Comparison of ENCODE assay signal across 8 cellular contexts in the genomic region with DNA sequence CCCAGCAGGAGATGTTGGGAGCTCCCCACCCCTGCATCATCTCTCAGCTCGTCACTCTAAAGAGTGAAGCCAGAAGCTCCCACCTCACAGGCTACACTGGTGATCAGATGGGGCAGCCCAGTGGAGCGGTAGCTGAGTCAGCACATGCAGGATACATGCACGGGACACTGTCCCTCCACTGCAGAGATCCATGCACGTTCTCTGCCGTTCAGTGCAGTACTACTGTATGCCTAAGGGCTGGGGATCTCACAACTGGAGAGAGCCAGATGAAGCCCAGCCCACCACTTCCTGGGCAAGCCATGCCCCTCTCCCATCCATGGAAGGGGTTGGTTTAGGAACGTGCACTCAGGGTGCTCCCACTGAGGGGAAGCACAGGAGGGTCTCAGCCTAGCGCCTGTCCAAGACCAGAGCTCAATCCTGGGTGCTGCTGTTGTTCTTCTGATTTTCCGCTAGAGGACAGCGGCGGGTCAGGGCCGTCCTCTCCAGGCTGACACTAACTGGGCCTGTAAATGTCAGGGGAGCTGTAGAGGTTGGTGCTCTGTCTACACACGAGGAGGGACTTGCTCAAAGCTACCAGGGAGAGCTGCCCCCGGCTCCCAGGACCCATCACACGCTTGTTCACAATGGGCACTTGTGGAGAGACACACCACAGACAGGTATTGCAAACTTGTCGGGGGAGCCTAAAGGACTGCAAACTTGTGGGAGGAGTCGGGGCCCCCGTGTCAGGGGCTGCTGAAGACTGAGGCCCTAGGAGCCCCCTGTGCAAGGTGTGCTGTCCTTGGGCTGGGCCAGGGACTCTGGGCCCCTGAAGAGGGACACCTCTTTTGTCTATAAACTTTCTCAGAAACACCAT. TPM values are rescaled to one million over a fixed set of nuclear protein-coding genes. Genes with fewer than 3 reads are reported as not detected.
DNase-seq lines count a peak whose midpoint lies in the region; ATAC-seq, FAIRE-seq and TF ChIP-seq lines count a peak whose summit lies in the region.

No MANE protein-coding gene starts in this region.

- H3K27ac Mint-ChIP-seq in astrocyte (ENCODE audit: unreplicated experiment), result no peak overlapping the region
- H3K27ac Mint-ChIP-seq in stimulated activated naive B cell treated with anti-CD40 and anti-IgM and Interleukin-4, amounts not matched to agents 10 μg/mL and 1 μg/mL and 100 μg/mL, for 72 hours, result peak overlapping the region; percentile 16

- FAIRE-seq in astrocyte (lab: Jason Lieb, UNC), result no peak

- no peaks in the 10 kb centered on the region for H3K36me3 Mint-ChIP-seq in astrocyte (ENCODE audit: low read depth, unreplicated experiment)
- no peaks in the 10 kb centered on the region for H3K36me3 Mint-ChIP-seq in stimulated activated naive B cell treated with anti-CD40 and anti-IgM and Interleukin-4, amounts not matched to agents 10 μg/mL and 1 μg/mL and 100 μg/mL, for 72 hours

- peak overlapping the region; percentile 44; the same call in 1 of the 2 replicates for H3K4me2 ChIP-seq in OCI-LY3 (ENCODE audit: low read length)
- no peak overlapping the region for H3K4me2 ChIP-seq in astrocyte (ENCODE audit: low read length)

- H3K4me3 Mint-ChIP-seq in astrocyte (ENCODE audit: unreplicated experiment), result no peak overlapping the region
- H3K4me3 Mint-ChIP-seq in stimulated activated naive B cell treated with anti-CD40 and anti-IgM and Interleukin-4, amounts not matched to agents 10 μg/mL and 1 μg/mL and 100 μg/mL, for 72 hours, result no peak overlapping the region

- TF ChIP-seq CTCF in OCI-LY3 (IDR thresholded peaks at IDR 0.05; ENCODE audit: low read depth, low read length) (peak; percentile 86), astrocyte (IDR thresholded peaks at IDR 0.05; ENCODE audit: insufficient read depth, low read depth, low read length) (peak; percentile 72)

- H2AFZ ChIP-seq in OCI-LY3 (ENCODE audit: low read depth, low read length) (peak overlapping the region; percentile 70; the same call in 1 of the 2 replicates), astrocyte (ENCODE audit: low read depth, low read length) (peak overlapping the region; percentile 30)

- H3K27ac ChIP-seq in OCI-LY3 (ENCODE audit: low read length) (no peak overlapping the region), astrocyte (ENCODE audit: low read depth, low read length) (no peak overlapping the region)

- no peaks in the 10 kb centered on the region for H3K9me3 ChIP-seq in OCI-LY3 (ENCODE audit: insufficient read depth, low read length)
- H3K9me3 ChIP-seq in astrocyte (ENCODE audit: insufficient read depth, low read depth, low read length), result no peaks in the 10 kb centered on the region

- DNase-seq in DMS53 treated with DMSO at 0.1 percent for 48 hours (lab: John Stamatoyannopoulos, UW; ENCODE audit: unreplicated experiment) (peak; percentile 68), astrocyte (ENCODE audit: low read depth) (peak; percentile 31), iPS DF 19.7 (ENCODE audit: low read depth, low spot score) (peak; percentile 25), occipital lobe (lab: John Stamatoyannopoulos, UW) (no peak)
- DNase-seq in stimulated activated naive B cell treated with anti-CD40 and anti-IgM and Interleukin-4, amounts not matched to agents 10 μg/mL and 1 μg/mL and 100 μg/mL, for 72 hours, result peak; percentile 52

- H3K79me2 ChIP-seq in OCI-LY3 (ENCODE audit: low read length), result no peaks in the 10 kb centered on the region
- no peaks in the 10 kb centered on the region for H3K79me2 ChIP-seq in astrocyte (ENCODE audit: insufficient read depth, low read length)

- peaks cover 47% of the 10 kb centered on the region for H3K27me3 Mint-ChIP-seq in astrocyte (ENCODE audit: low read depth, unreplicated experiment)
- no peaks in the 10 kb centered on the region for H3K27me3 Mint-ChIP-seq in stimulated activated naive B cell treated with anti-CD40 and anti-IgM and Interleukin-4, amounts not matched to agents 10 μg/mL and 1 μg/mL and 100 μg/mL, for 72 hours

- no peak overlapping the region for H3K9ac ChIP-seq in OCI-LY3 (ENCODE audit: low read length)
- H3K9ac ChIP-seq in astrocyte (ENCODE audit: low read length), result no peak overlapping the region

- peaks cover 16% of the 10 kb centered on the region for H3K4me1 ChIP-seq in OCI-LY3 (ENCODE audit: low read length)
- H3K4me1 ChIP-seq in astrocyte (ENCODE audit: insufficient read depth, low read length), result no peaks in the 10 kb centered on the region

- H4K20me1 ChIP-seq in OCI-LY3 (ENCODE audit: insufficient read depth, low read length) (no peaks in the 10 kb centered on the region), astrocyte (ENCODE audit: insufficient read depth, low read length) (no peaks in the 10 kb centered on the region)

- peak; percentile 62 for ATAC-seq in GM19351 (IDR thresholded peaks at IDR 0.05; ENCODE audit: unreplicated experiment)
- peak; percentile 69 for ATAC-seq in HG03432 (IDR thresholded peaks at IDR 0.05; ENCODE audit: unreplicated experiment)
- peak; percentile 70 to 77 for ATAC-seq in stimulated activated naive B cell treated with anti-CD40 and anti-IgM and Interleukin-4, amounts not matched to agents 10 μg/mL and 1 μg/mL and 100 μg/mL, for 72 hours (replicated peaks)

- H3K27me3 ChIP-seq in OCI-LY3 (ENCODE audit: low read depth, low read length), result peaks cover 15% of the 10 kb centered on the region
- peaks cover 9% of the 10 kb centered on the region for H3K27me3 ChIP-seq in astrocyte (ENCODE audit: insufficient read depth, low read length)

- H3K4me3 ChIP-seq in OCI-LY3 (ENCODE audit: low read length), result no peak overlapping the region
- H3K4me3 ChIP-seq in astrocyte (ENCODE audit: insufficient read depth, low read depth, low read length), result no peak overlapping the region

- H3K9me3 Mint-ChIP-seq in astrocyte (ENCODE audit: unreplicated experiment), result no peaks in the 10 kb centered on the region
- no peaks in the 10 kb centered on the region for H3K9me3 Mint-ChIP-seq in stimulated activated naive B cell treated with anti-CD40 and anti-IgM and Interleukin-4, amounts not matched to agents 10 μg/mL and 1 μg/mL and 100 μg/mL, for 72 hours

- peaks cover 4% of the 10 kb centered on the region for H3K4me1 Mint-ChIP-seq in astrocyte (ENCODE audit: low read depth, unreplicated experiment)
- peaks cover 17 to 34% of the 10 kb centered on the region in 2 donors for H3K4me1 Mint-ChIP-seq in stimulated activated naive B cell treated with anti-CD40 and anti-IgM and Interleukin-4, amounts not matched to agents 10 μg/mL and 1 μg/mL and 100 μg/mL, for 72 hours

- H3K36me3 ChIP-seq in OCI-LY3 (replicated peaks; ENCODE audit: low read depth, low read length), result no peaks in the 10 kb centered on the region
- H3K36me3 ChIP-seq in astrocyte (ENCODE audit: insufficient read depth, low read length), result no peaks in the 10 kb centered on the region

RNA-seq across cellular contexts. Expression of gene ABLIM2, which starts 18.2 kb away (rescaled TPM):
- total RNA-seq in astrocyte (0.36 and 0.50 TPM in 2 replicates), occipital lobe (18.4 TPM)

RNA-seq across cellular contexts. Expression of gene SH3TC1, which starts 22.3 kb away (rescaled TPM):
- 1.2 and 1.8 TPM in 2 replicates for total RNA-seq in astrocyte
- 2.5 TPM for total RNA-seq in occipital lobe

Comparison
In these comparisons a context has a peak if more than half of its experiments do, and no peak if none do; other contexts are left out.
1. RNA of gene ABLIM2, which starts 18.2 kb away (total RNA-seq): 18.4 TPM in occipital lobe (single experiment); 0.36 to 0.50 TPM in astrocyte; every median in the first group is over 10 times any median in the second.
2. Peak in every context shown above with its lines, with median percentiles within 50 percentile points of each other: ATAC-seq.